ENCODE assay signal across 8 cellular contexts in genomic region chr3:197736491-197737318, GRCh38. TPM values are rescaled to one million over a fixed set of nuclear protein-coding genes. Genes with fewer than 3 reads are reported as not detected.
DNase-seq lines count a peak whose midpoint lies in the region; ATAC-seq and TF ChIP-seq lines count a peak whose summit lies in the region.

Gene RUBCN (minus strand): TSS chr3:197736904. CDS start chr3:197736719, 185 bp downstream.

- H3K36me3 Mint-ChIP-seq in activated B cell treated with CpG ODN at 0.5 μM for 24 hours (ENCODE audit: low read depth) (peaks cover 31% of the 10 kb centered on the region), immature natural killer cell (no peaks in the 10 kb centered on the region)

- H3K27ac ChIP-seq in caudate nucleus (ENCODE audit: low read depth, low read length), result peak within 1 kb of the TSS; percentile 82

- H3K4me1 Mint-ChIP-seq in activated B cell treated with CpG ODN at 0.5 μM for 24 hours (peaks cover 58% of the 10 kb centered on the region), immature natural killer cell (peaks cover 31 to 37% of the 10 kb centered on the region in 2 donors)

- CTCF ChIA-PET in activated B cell treated with CpG ODN at 0.5 μM for 24 hours (lab: Charles Lee), result interaction anchor here (0.7 to 1.5 kb wide), 4 partner anchors 12 to 31 kb away, joined by 3 to 4 read pairs (median 3); partner anchors contain the start of gene FYTTD1

- ATAC-seq in GM19023 (IDR thresholded peaks at IDR 0.05; ENCODE audit: unreplicated experiment) (peak; percentile 82), HG03196 (IDR thresholded peaks at IDR 0.05; ENCODE audit: unreplicated experiment) (peak; percentile 83), activated B cell treated with CpG ODN at 0.5 μM for 24 hours (ENCODE audit: low read depth) (peak; percentile 87)

- H3K9me3 Mint-ChIP-seq in activated B cell treated with CpG ODN at 0.5 μM for 24 hours (no peaks in the 10 kb centered on the region), immature natural killer cell (no peaks in the 10 kb centered on the region)

- H3K27me3 Mint-ChIP-seq in activated B cell treated with CpG ODN at 0.5 μM for 24 hours (no peaks in the 10 kb centered on the region), immature natural killer cell (ENCODE audit: low read depth in 3 of 3) (peaks cover 0 to 16% (median 7%) of the 10 kb centered on the region in 3 donors)

- intact Hi-C loops in activated B cell treated with CpG ODN at 0.5 μM for 24 hours (cut with micrococcal nuclease), result loop anchor here (1.0 to 10.0 kb wide), 3 partner anchors 13 to 208 kb away; partner anchors contain the start of gene FYTTD1

- H3K27ac Mint-ChIP-seq in activated B cell treated with CpG ODN at 0.5 μM for 24 hours, result peak within 1 kb of the TSS; percentile 98
- peak within 1 kb of the TSS; percentile 86 to 98 (median 94) for H3K27ac Mint-ChIP-seq in immature natural killer cell

- H3K4me3 Mint-ChIP-seq in activated B cell treated with CpG ODN at 0.5 μM for 24 hours, result peak within 1 kb of the TSS; percentile 94
- peak within 1 kb of the TSS; percentile 92 to 99 (median 94) for H3K4me3 Mint-ChIP-seq in immature natural killer cell

- TF ChIP-seq CTCF in AG09309 (IDR thresholded peaks at IDR 0.05; ENCODE audit: control insufficient read depth, insufficient read depth, low read depth, low read length, missing control alignments) (no peak), activated B cell treated with CpG ODN at 0.5 μM for 24 hours (IDR thresholded peaks at IDR 0.05) (no peak)

- POLR2A ChIA-PET in activated B cell treated with CpG ODN at 0.5 μM for 24 hours (lab: Charles Lee), result interaction anchor here (0.6 to 6.6 kb wide), 18 partner anchors 9 to 65 kb away, joined by 3 to 171 read pairs (median 5); partner anchors contain the start of genes FYTTD1 and LRCH3

- DNase-seq in AG09309 (ENCODE audit: low read depth) (peak; percentile 64), NCI-H345 (lab: John Stamatoyannopoulos, UW) (peak; percentile 99), activated B cell treated with CpG ODN at 0.5 μM for 24 hours (peak; percentile 88), caudate nucleus (lab: John Stamatoyannopoulos, UW) (peak; percentile 66 to 98 (median 96)), immature natural killer cell (peak; percentile 92 to 93 (median 92)), smooth muscle cell of the brain vasculature (ENCODE audit: low read depth, low spot score) (peak; percentile 77)

- H3K4me3 ChIP-seq in AG09309 (ENCODE audit: control insufficient read depth, low read depth, low read length), result peak within 1 kb of the TSS; percentile 76

RNA-seq across cellular contexts. Expression of gene RUBCN, which starts in this region (rescaled TPM):
- 196 and 217 TPM in 2 replicates for total RNA-seq in activated B cell treated with CpG ODN at 0.5 μM for 24 hours
- polyA plus RNA-seq in immature natural killer cell, result 10 to 100 TPM in 2 of 3 donors, 1 to 10 TPM in 1; 8.9 to 29.9 (median 10.9) TPM

Comparison
In these comparisons a context has a peak if more than half of its experiments do, and no peak if none do; other contexts are left out.
1. Peak in every context shown above with its lines: DNase-seq, ATAC-seq, H3K4me3 ChIP-seq and H3K27ac ChIP-seq.